ENCODE assay signal across 9 cellular contexts in the genomic region with DNA sequence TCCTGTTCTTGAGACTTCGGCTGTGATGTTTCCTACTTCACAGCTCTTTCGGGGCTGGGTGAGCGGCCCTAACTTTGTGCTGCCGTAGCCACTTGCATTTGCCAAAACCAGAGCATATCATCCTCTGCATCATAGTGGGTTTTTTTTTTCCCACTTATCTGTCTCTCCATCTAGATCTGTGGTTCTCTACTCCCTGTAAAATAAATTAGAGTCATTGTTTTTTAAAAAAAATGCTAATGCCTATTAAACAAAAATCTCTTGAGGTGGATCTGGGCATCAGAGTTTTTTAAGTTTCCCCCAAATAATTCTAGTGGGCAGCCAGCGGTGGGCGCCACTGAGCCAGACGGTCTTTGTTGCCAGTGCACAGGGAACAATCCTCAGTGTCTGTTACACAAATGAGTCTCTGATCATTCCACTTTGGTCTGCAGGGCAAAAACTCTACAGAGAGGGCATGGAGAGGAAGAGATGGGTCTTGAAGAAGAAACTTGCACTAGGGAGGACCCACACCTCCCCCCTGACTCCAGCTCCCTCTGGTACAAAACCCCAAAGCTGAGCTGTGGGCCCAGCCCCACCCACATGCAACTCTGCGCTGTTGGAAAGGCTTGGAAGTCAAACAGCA.
DNase-seq lines count a peak whose midpoint lies in the region; ATAC-seq, FAIRE-seq and TF ChIP-seq lines count a peak whose summit lies in the region.
"Had no signal": no experiment of that assay in that cellular context is flagged by ENCODE, and none has a peak within 500 bp of the region (broad histone marks: within the 10 kb centered on the region; RNA-seq: fewer than 3 reads in every experiment).

No MANE protein-coding gene starts in this region.

- H3K9me3 ChIP-seq in osteoblast (ENCODE audit: low read depth, low read length), result no peaks in the 10 kb centered on the region

- H2AFZ ChIP-seq in osteoblast (ENCODE audit: low read length), result no peak overlapping the region

- peak overlapping the region; percentile 96 for H3K27ac Mint-ChIP-seq in activated naive CD8-positive, alpha-beta T cell

- H3K4me3 ChIP-seq in osteoblast (ENCODE audit: insufficient read depth, low read length), result no peak overlapping the region

- FAIRE-seq in urothelium cell line (lab: Jason Lieb, UNC), result no peak
- FAIRE-seq: bronchial epithelial cell had no signal

- no peak overlapping the region for H3K4me2 ChIP-seq in osteoblast (ENCODE audit: insufficient read depth, low read length)

- H3K4me3 Mint-ChIP-seq in activated naive CD8-positive, alpha-beta T cell, result peak overlapping the region; percentile 63

- peak; percentile 50 for TF ChIP-seq CTCF in GM10266 (IDR thresholded peaks at IDR 0.05; ENCODE audit: control insufficient read depth, insufficient read depth, low read depth, missing control alignments)
- TF ChIP-seq CTCF in osteoblast (IDR thresholded peaks at IDR 0.05; ENCODE audit: extremely low read depth, low read depth, low read length), result peak; percentile 42

- no peaks in the 10 kb centered on the region for H3K36me3 Mint-ChIP-seq in activated naive CD8-positive, alpha-beta T cell

- no peaks in the 10 kb centered on the region for H4K20me1 ChIP-seq in osteoblast (ENCODE audit: insufficient read depth, low read length)

- H3K4me1 ChIP-seq in osteoblast (ENCODE audit: insufficient read depth, low read length), result peaks cover 29% of the 10 kb centered on the region

- peak; percentile 22 for DNase-seq in GM10266 (ENCODE audit: extremely low spot score)
- DNase-seq in NCI-H2029 (lab: John Stamatoyannopoulos, UW), result peak; percentile 27
- DNase-seq in osteoblast (ENCODE audit: insufficient read length, low spot score, missing footprints), result no peak
- no peak for DNase-seq in urothelium cell line (ENCODE audit: low spot score)
- DNase-seq in NCI-H748 treated with DMSO at 0.1 percent for 48 hours (lab: John Stamatoyannopoulos, UW), result no peak
- DNase-seq in substantia nigra (lab: John Stamatoyannopoulos, UW), result no peak

- H3K4me1 Mint-ChIP-seq in activated naive CD8-positive, alpha-beta T cell (ENCODE audit: low read depth), result peaks cover 73% of the 10 kb centered on the region

- no peaks in the 10 kb centered on the region for H3K9me3 Mint-ChIP-seq in activated naive CD8-positive, alpha-beta T cell (ENCODE audit: low read depth)

- no peaks in the 10 kb centered on the region for H3K36me3 ChIP-seq in osteoblast (ENCODE audit: insufficient read depth, low read length)

- H3K27me3 ChIP-seq in osteoblast (ENCODE audit: insufficient read depth, low read length), result no peaks in the 10 kb centered on the region

- no peak for ATAC-seq in GM21723 (IDR thresholded peaks at IDR 0.05; ENCODE audit: unreplicated experiment)

- no peaks in the 10 kb centered on the region for H3K79me2 ChIP-seq in osteoblast (ENCODE audit: insufficient read depth, low read length)

- peak overlapping the region; percentile 0 for H3K27ac ChIP-seq in osteoblast (ENCODE audit: low read depth, low read length)
- H3K27ac ChIP-seq in substantia nigra (ENCODE audit: low read depth, low read length, poor library complexity, severe bottlenecking), result no peak overlapping the region

- H3K27me3 Mint-ChIP-seq in activated naive CD8-positive, alpha-beta T cell, result no peaks in the 10 kb centered on the region

Comparison
In these comparisons a context has a peak if more than half of its experiments do, and no peak if none do; other contexts are left out.
1. DNase-seq: peak in GM10266 (single experiment) and NCI-H2029 (single experiment); none in osteoblast (single experiment), urothelium cell line (single experiment), NCI-H748 treated with DMSO at 0.1 percent for 48 hours (single experiment) and substantia nigra (0 of 49).